ENCODE assay signal across 8 cellular contexts in the genomic region with DNA sequence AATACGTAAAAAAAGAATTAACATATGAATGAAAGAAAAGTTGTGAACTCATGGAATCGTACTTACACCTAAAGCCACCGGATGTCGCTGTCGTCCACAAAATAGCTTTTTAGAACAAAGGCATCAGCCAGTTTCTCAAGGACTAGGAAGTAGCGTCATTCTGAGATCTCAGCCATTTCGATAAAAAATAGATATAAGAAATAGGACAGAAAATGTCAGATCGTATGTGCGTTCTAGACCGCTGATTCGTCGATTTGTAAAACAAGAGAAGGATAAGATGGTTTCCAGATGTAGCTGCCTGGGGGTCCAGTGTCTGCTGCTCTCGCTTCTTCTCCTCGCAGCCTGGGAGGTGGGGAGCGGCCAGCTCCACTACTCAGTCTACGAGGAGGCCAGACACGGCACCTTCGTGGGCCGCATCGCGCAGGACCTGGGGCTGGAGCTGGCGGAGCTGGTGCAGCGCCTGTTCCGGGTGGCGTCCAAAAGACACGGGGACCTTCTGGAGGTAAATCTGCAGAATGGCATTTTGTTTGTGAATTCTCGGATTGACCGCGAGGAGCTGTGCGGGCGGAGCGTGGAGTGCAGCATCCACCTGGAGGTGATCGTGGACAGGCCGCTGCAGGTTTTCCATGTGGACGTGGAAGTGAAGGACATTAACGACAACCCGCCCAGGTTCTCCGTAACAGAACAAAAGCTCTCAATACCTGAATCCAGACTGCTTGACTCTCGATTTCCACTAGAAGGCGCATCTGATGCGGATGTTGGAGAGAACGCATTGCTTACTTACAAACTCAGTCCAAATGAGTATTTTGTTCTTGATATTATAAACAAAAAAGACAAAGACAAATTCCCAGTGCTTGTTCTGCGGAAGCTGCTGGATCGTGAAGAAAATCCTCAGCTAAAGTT. TPM values are rescaled to one million over a fixed set of nuclear protein-coding genes. Genes with fewer than 3 reads are reported as not detected.
A peak's percentile ranks its signal among the peaks of the same experiment; 100 is the strongest.
DNase-seq lines count a peak whose midpoint lies in the region; ATAC-seq and TF ChIP-seq lines count a peak whose summit lies in the region.

A gene with protein sequence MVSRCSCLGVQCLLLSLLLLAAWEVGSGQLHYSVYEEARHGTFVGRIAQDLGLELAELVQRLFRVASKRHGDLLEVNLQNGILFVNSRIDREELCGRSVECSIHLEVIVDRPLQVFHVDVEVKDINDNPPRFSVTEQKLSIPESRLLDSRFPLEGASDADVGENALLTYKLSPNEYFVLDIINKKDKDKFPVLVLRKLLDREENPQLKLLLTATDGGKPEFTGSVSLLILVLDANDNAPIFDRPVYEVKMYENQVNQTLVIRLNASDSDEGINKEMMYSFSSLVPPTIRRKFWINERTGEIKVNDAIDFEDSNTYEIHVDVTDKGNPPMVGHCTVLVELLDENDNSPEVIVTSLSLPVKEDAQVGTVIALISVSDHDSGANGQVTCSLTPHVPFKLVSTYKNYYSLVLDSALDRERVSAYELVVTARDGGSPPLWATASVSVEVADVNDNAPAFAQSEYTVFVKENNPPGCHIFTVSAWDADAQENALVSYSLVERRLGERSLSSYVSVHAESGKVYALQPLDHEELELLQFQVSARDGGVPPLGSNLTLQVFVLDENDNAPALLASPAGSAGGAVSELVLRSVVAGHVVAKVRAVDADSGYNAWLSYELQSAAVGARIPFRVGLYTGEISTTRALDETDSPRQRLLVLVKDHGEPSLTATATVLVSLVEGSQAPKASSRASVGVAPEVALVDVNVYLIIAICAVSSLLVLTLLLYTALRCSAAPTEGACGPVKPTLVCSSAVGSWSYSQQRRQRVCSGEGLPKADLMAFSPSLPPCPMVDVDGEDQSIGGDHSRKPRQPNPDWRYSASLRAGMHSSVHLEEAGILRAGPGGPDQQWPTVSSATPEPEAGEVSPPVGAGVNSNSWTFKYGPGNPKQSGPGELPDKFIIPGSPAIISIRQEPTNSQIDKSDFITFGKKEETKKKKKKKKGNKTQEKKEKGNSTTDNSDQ (plus strand): TSS at position 126 of the 903 bp plus-strand sequence. CDS start 152 bp downstream, at position 278.

- H3K27ac ChIP-seq in heart right ventricle (no peak within 1 kb of the TSS), ascending aorta (no peak within 1 kb of the TSS), vagina (no peak within 1 kb of the TSS), foreskin keratinocyte (no peak within 1 kb of the TSS)

- H3K9me3 Mint-ChIP-seq in activated naive CD4-positive, alpha-beta T cell treated with anti-CD3 and anti-CD28 coated beads for 36 hours, result peaks cover 18% of the 10 kb centered on the region

- H3K36me3 ChIP-seq in heart right ventricle (no peaks in the 10 kb centered on the region), ascending aorta (no peaks in the 10 kb centered on the region), vagina (no peaks in the 10 kb centered on the region)

- DNase-seq in heart right ventricle, result no peak
- DNase-seq in Right ventricle myocardium superior, result no peak
- no peak for DNase-seq in ascending aorta (ENCODE audit: low spot score in 2 of 2)
- DNase-seq in kidney glomerular epithelial cell (lab: John Stamatoyannopoulos, UW), result peak; percentile 28
- no peak for DNase-seq in vagina (ENCODE audit: extremely low spot score in 2 of 2)
- no peak for DNase-seq in foreskin keratinocyte
- DNase-seq in activated naive CD4-positive, alpha-beta T cell treated with anti-CD3 and anti-CD28 coated beads for 36 hours, result no peak

- no peak for ATAC-seq in heart right ventricle
- no peak for ATAC-seq in Right ventricle myocardium superior (ENCODE audit: poor library complexity)
- ATAC-seq in GM19397 (IDR thresholded peaks at IDR 0.05; ENCODE audit: unreplicated experiment), result no peak
- no peak for ATAC-seq in foreskin keratinocyte

- CTCF ChIA-PET in activated naive CD4-positive, alpha-beta T cell treated with anti-CD3 and anti-CD28 coated beads for 36 hours (lab: Charles Lee), result interaction anchor here (0.6 kb wide), 1 partner anchor 25 kb away, joined by 4 read pairs; no protein-coding TSS in a partner anchor

- no peak within 1 kb of the TSS for H3K4me3 Mint-ChIP-seq in activated naive CD4-positive, alpha-beta T cell treated with anti-CD3 and anti-CD28 coated beads for 36 hours

- H3K4me1 ChIP-seq in heart right ventricle (no peaks in the 10 kb centered on the region), ascending aorta (no peaks in the 10 kb centered on the region), vagina (no peaks in the 10 kb centered on the region), foreskin keratinocyte (no peaks in the 10 kb centered on the region)

- H3K27ac Mint-ChIP-seq in activated naive CD4-positive, alpha-beta T cell treated with anti-CD3 and anti-CD28 coated beads for 36 hours, result no peak within 1 kb of the TSS

- peaks cover 11% of the 10 kb centered on the region for H3K36me3 Mint-ChIP-seq in activated naive CD4-positive, alpha-beta T cell treated with anti-CD3 and anti-CD28 coated beads for 36 hours (ENCODE audit: low read depth)

- TF ChIP-seq POLR2A in vagina (IDR thresholded peaks at IDR 0.05), result no peak

- peaks cover 0 to 49% (median 18%) of the 10 kb centered on the region in 11 donors for H3K9me3 ChIP-seq in heart right ventricle
- H3K9me3 ChIP-seq in ascending aorta, result peaks cover 24 to 48% of the 10 kb centered on the region in 2 donors
- no peaks in the 10 kb centered on the region for H3K9me3 ChIP-seq in vagina

- H3K27me3 Mint-ChIP-seq in activated naive CD4-positive, alpha-beta T cell treated with anti-CD3 and anti-CD28 coated beads for 36 hours (ENCODE audit: low read depth), result peaks cover 36% of the 10 kb centered on the region

- 14 to 17% methylated on average over 40 to 44 of the region's 44 CpGs for WGBS in heart right ventricle, 2 donors

- intact Hi-C loops in heart right ventricle (cut with DNase I) (loop anchor here in 1 of 10 donors (1.0 kb wide), 1 partner anchor 11 kb away; no protein-coding TSS in a partner anchor), Right ventricle myocardium superior (cut with DNase I) (no loop called here), ascending aorta (cut with DNase I) (no loop called here), vagina (cut with DNase I) (no loop called here)
- intact Hi-C loops in activated naive CD4-positive, alpha-beta T cell treated with anti-CD3 and anti-CD28 coated beads for 36 hours (cut with micrococcal nuclease), result no loop called here

- TF ChIP-seq CTCF in heart right ventricle (IDR thresholded peaks at IDR 0.05) (peak in 4 of 9 donors; percentile 8 to 47 (median 19)), ascending aorta (IDR thresholded peaks at IDR 0.05) (no peak), vagina (IDR thresholded peaks at IDR 0.05) (peak in 2 of 3 experiments; percentile 8 to 32), foreskin keratinocyte (conservative IDR thresholded peaks at IDR 0.05) (no peak)

- H3K27me3 ChIP-seq in heart right ventricle, result peaks cover 0 to 94% (median 28%) of the 10 kb centered on the region in 7 donors
- H3K27me3 ChIP-seq in ascending aorta, result no peaks in the 10 kb centered on the region
- H3K27me3 ChIP-seq in vagina, result no peaks in the 10 kb centered on the region
- no peaks in the 10 kb centered on the region for H3K27me3 ChIP-seq in foreskin keratinocyte

- H3K4me3 ChIP-seq in heart right ventricle, result peak within 1 kb of the TSS in 6 of 10 donors; percentile 7 to 43 (median 16)
- H3K4me3 ChIP-seq in ascending aorta, result peak within 1 kb of the TSS; percentile 16 to 28
- peak within 1 kb of the TSS in 1 of 2 donors; percentile 24 for H3K4me3 ChIP-seq in vagina

- H3K4me1 Mint-ChIP-seq in activated naive CD4-positive, alpha-beta T cell treated with anti-CD3 and anti-CD28 coated beads for 36 hours (ENCODE audit: low read depth), result no peaks in the 10 kb centered on the region

RNA-seq across cellular contexts. Expression of the gene that starts here (rescaled TPM):
- under 1 TPM in 7 of 10 donors, not detected in 3; 0.02 to 0.37 (median 0.07) TPM for total RNA-seq in heart right ventricle
- under 1 TPM in 1 of 2 donors, not detected in 1; under 0.01 TPM for polyA plus RNA-seq in heart right ventricle
- total RNA-seq in Right ventricle myocardium superior, result 0.05 TPM
- total RNA-seq in ascending aorta, result 2.0 TPM
- 0.25 TPM for total RNA-seq in vagina
- total RNA-seq in foreskin keratinocyte, result under 0.01 and 0.04 TPM in 2 replicates
- not detected in 2 replicates for polyA plus RNA-seq in foreskin keratinocyte
- total RNA-seq in activated naive CD4-positive, alpha-beta T cell treated with anti-CD3 and anti-CD28 coated beads for 36 hours, result not detected

Comparison
In these comparisons a context has a peak if more than half of its experiments do, and no peak if none do; other contexts are left out.
1. CTCF ChIP-seq: peak in vagina (2 of 3); none in ascending aorta (0 of 3) and foreskin keratinocyte (single experiment).